ENCODE assay signal across 7 cellular contexts in the genomic region with DNA sequence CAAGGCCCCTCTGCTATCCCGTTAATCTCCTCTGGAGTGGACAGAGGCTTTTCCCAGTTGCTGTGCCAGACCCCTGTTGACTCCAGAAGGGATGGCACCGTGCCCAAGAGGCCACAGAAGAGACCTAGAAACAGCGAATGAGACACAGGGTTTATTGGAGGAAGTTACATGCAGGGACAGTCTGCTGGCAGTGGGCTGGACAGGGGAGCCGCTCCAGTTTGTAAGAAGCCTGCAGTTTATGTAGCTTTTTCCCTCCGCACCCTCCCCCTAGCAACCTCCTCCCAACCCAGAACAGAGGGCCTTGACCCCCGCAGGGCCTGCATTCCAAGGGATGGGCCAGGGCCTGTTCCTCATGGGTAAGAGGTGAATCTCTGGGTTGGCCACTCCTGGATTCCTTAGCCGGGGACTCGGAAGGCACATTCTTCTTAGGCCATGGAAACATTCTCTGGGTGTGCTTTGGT.
DNase-seq lines count a peak whose midpoint lies in the region; ATAC-seq and TF ChIP-seq lines count a peak whose summit lies in the region.

No MANE protein-coding gene starts in this region.

- in situ Hi-C loops in astrocyte of the cerebellum (cut with HindIII; ENCODE audit: low sequenced_read_pairs): no loop called here

- no peak for ATAC-seq in GM21515 (IDR thresholded peaks at IDR 0.05; ENCODE audit: unreplicated experiment)

- H3K27me3 ChIP-seq in iPS-20b (ENCODE audit: insufficient read depth, low read length): no peaks in the 10 kb centered on the region

- H3K27ac ChIP-seq in iPS-20b (ENCODE audit: low read length): no peak overlapping the region

- DNase-seq in HCEC 1CT (peak; percentile 23), astrocyte of the cerebellum (ENCODE audit: low read depth) (peak; percentile 31), smooth muscle cell of the brain vasculature (ENCODE audit: low read depth, low spot score) (peak; percentile 58), NCI-H2029 (lab: John Stamatoyannopoulos, UW) (no peak), superior temporal gyrus (ENCODE audit: extremely low spot score) (no peak)

- peaks cover 20% of the 10 kb centered on the region for H3K4me1 ChIP-seq in iPS-20b (ENCODE audit: insufficient read depth, low read length)

- 0 out of 2 replicates have a peak overlapping the region, but pooled peaks have one; percentile 22 for H3K9ac ChIP-seq in iPS-20b (ENCODE audit: low read depth, low read length)

- H3K36me3 ChIP-seq in iPS-20b (ENCODE audit: insufficient read depth, low read depth, low read length): no peaks in the 10 kb centered on the region

- TF ChIP-seq CTCF in astrocyte of the cerebellum (IDR thresholded peaks at IDR 0.05; ENCODE audit: low read depth, low read length, missing control alignments): no peak

- H3K4me3 ChIP-seq in astrocyte of the cerebellum (ENCODE audit: low read depth, low read length) (no peak overlapping the region), iPS-20b (ENCODE audit: low read length) (no peak overlapping the region)

- no peaks in the 10 kb centered on the region for H3K9me3 ChIP-seq in iPS-20b (ENCODE audit: insufficient read depth, low read depth, low read length)

Comparison
In these comparisons a context has a peak if more than half of its experiments do, and no peak if none do; other contexts are left out.
1. DNase-seq: peak in HCEC 1CT (single experiment), astrocyte of the cerebellum (single experiment) and smooth muscle cell of the brain vasculature (single experiment); none in NCI-H2029 (single experiment) and superior temporal gyrus (single experiment).